In genomic region chr2:134683561-134684112, GRCh38 we compare ENCODE assay signal across 8 cellular contexts. TPM values are rescaled to one million over a fixed set of nuclear protein-coding genes. Genes with fewer than 3 reads are reported as not detected.
DNase-seq lines count a peak whose midpoint lies in the region; ATAC-seq and TF ChIP-seq lines count a peak whose summit lies in the region.
"Had no signal": no experiment of that assay in that cellular context is flagged by ENCODE, and none has a peak within 500 bp of the region (broad histone marks: within the 10 kb centered on the region; RNA-seq: fewer than 3 reads in every experiment).

No MANE protein-coding gene starts in this region.

- ATAC-seq in GM18907 (IDR thresholded peaks at IDR 0.05; ENCODE audit: unreplicated experiment) (peak; percentile 78), HG02798 (IDR thresholded peaks at IDR 0.05; ENCODE audit: poor library complexity, unreplicated experiment) (peak; percentile 74)

- peaks cover 2% of the 10 kb centered on the region; the same call in 1 of the 2 replicates for H3K27me3 Mint-ChIP-seq in HFFc6 (ENCODE audit: insufficient read depth)

- H3K4me1 Mint-ChIP-seq in HFFc6 (ENCODE audit: low read depth) = no peaks in the 10 kb centered on the region; the same call in 1 of the 2 replicates

- H3K4me3 Mint-ChIP-seq in HFFc6 = no peak overlapping the region

- TF ChIP-seq CTCF in foreskin fibroblast (IDR thresholded peaks at IDR 0.05; ENCODE audit: low read depth, low read length) (no peak), HFFc6 (IDR thresholded peaks at IDR 0.05) (no peak)

- no peaks in the 10 kb centered on the region for H3K36me3 Mint-ChIP-seq in HFFc6 (ENCODE audit: low read depth)

- no peak overlapping the region for H3K4me3 ChIP-seq in foreskin fibroblast (ENCODE audit: low read depth in 1 of 2, low read length in 2 of 2)
- H3K4me3 ChIP-seq: suprapubic skin had no signal

- no peaks in the 10 kb centered on the region for H3K9me3 Mint-ChIP-seq in HFFc6

- H3K27ac Mint-ChIP-seq in HFFc6 = no peak overlapping the region

- peak; percentile 48 for DNase-seq in RKO (ENCODE audit: low spot score)
- DNase-seq in myocyte (ENCODE audit: low read depth) = peak; percentile 33
- DNase-seq in foreskin fibroblast = no peak
- DNase-seq in NCI-H2227 treated with DMSO at 0.1 percent for 48 hours (lab: John Stamatoyannopoulos, UW) = no peak
- no peak for DNase-seq in HFFc6

RNA-seq across cellular contexts. Expression of gene TMEM163, which starts 35.2 kb away (rescaled TPM):
- not detected in 2 replicates for total RNA-seq in myocyte
- polyA plus RNA-seq in myocyte (2012) = 0.16 TPM
- not detected for total RNA-seq in HFFc6 (2021; fragmentation: NEBNext Ultra II Directional; extraction: Animal tissue kit (Norgen Biotek cat#: 25700))

Comparison
In these comparisons a context has a peak if more than half of its experiments do, and no peak if none do; other contexts are left out.
1. DNase-seq: peak in RKO (single experiment) and myocyte (single experiment); none in foreskin fibroblast (0 of 2), NCI-H2227 treated with DMSO at 0.1 percent for 48 hours (single experiment) and HFFc6 (single experiment).